ENCODE assay signal across 13 cellular contexts in genomic region chr22:23675502-23676415, GRCh38. TPM values are rescaled to one million over a fixed set of nuclear protein-coding genes. Genes with fewer than 3 reads are reported as not detected.
DNase-seq lines count a peak whose midpoint lies in the region; ATAC-seq and TF ChIP-seq lines count a peak whose summit lies in the region.
"Had no signal": no experiment of that assay in that cellular context is flagged by ENCODE, and none has a peak within 500 bp of the region (broad histone marks: within the 10 kb centered on the region; RNA-seq: fewer than 3 reads in every experiment).

No MANE protein-coding gene starts in this region.

- no peaks in the 10 kb centered on the region for H3K9me2 ChIP-seq in hepatocyte (replicated peaks; ENCODE audit: insufficient read depth)

- H3K36me3 Mint-ChIP-seq in T-helper 17 cell (ENCODE audit: low read depth), result no peaks in the 10 kb centered on the region
- H3K36me3 Mint-ChIP-seq in stimulated activated effector memory CD8-positive, alpha-beta T cell treated with anti-CD3 and anti-CD28 coated beads, Interleukin-12 subunit alpha, Interleukin-12 subunit beta, amount 100 ng/mL, for 72 hours, result peaks cover 3% of the 10 kb centered on the region

- no peaks in the 10 kb centered on the region for H3K9me3 ChIP-seq in T-helper 17 cell (ENCODE audit: control insufficient read depth, low read length, poor library complexity, severe bottlenecking)
- no peaks in the 10 kb centered on the region for H3K9me3 ChIP-seq in hepatocyte (ENCODE audit: low read depth)
- H3K9me3 ChIP-seq: HAP-1, thoracic aorta had no signal

- H3K4me3 ChIP-seq in hepatocyte, result no peak overlapping the region
- H3K4me3 ChIP-seq: HAP-1, SK-N-MC, thoracic aorta had no signal

- peak overlapping the region; percentile 5 for H3K4me3 Mint-ChIP-seq in T-helper 17 cell
- no peak overlapping the region for H3K4me3 Mint-ChIP-seq in stimulated activated effector memory CD8-positive, alpha-beta T cell treated with anti-CD3 and anti-CD28 coated beads, Interleukin-12 subunit alpha, Interleukin-12 subunit beta, amount 100 ng/mL, for 72 hours

- 74% methylated on average over 14 of the region's 17 CpGs for WGBS in hepatocyte (ENCODE audit: low lambda C conversion rate, missing lambda C conversion rate)

- H3K27me3 Mint-ChIP-seq in T-helper 17 cell, result no peaks in the 10 kb centered on the region

- H3K27me3 ChIP-seq in hepatocyte, result no peaks in the 10 kb centered on the region

- no peaks in the 10 kb centered on the region for H3K9me3 Mint-ChIP-seq in stimulated activated effector memory CD8-positive, alpha-beta T cell treated with anti-CD3 and anti-CD28 coated beads, Interleukin-12 subunit alpha, Interleukin-12 subunit beta, amount 100 ng/mL, for 72 hours

- H3K4me2 ChIP-seq in hepatocyte, result no peak overlapping the region

- H3K79me2 ChIP-seq in hepatocyte, result no peaks in the 10 kb centered on the region

- no peak overlapping the region for H2AFZ ChIP-seq in hepatocyte

- DNase-seq in DMS 273 (lab: John Stamatoyannopoulos, UW; ENCODE audit: unreplicated experiment), result peak; percentile 58
- no peak for DNase-seq in DMS 273 treated with DMSO at 0.1 percent for 48 hours (lab: John Stamatoyannopoulos, UW)
- DNase-seq in T-helper 17 cell, result no peak
- DNase-seq in hepatocyte (ENCODE audit: low spot score), result peak; percentile 19
- no peak for DNase-seq in stimulated activated effector memory CD8-positive, alpha-beta T cell treated with anti-CD3 and anti-CD28 coated beads, Interleukin-12 subunit alpha, Interleukin-12 subunit beta, amount 100 ng/mL, for 72 hours (ENCODE audit: low spot score in 2 of 2)
- DNase-seq in mesenteric fat pad (ENCODE audit: low spot score), result no peak
- DNase-seq in H4 (ENCODE audit: low spot score), result no peak

- H3K27ac Mint-ChIP-seq in T-helper 17 cell, result no peak overlapping the region
- peak overlapping the region; percentile 30 for H3K27ac Mint-ChIP-seq in stimulated activated effector memory CD8-positive, alpha-beta T cell treated with anti-CD3 and anti-CD28 coated beads, Interleukin-12 subunit alpha, Interleukin-12 subunit beta, amount 100 ng/mL, for 72 hours

- peaks cover 4% of the 10 kb centered on the region for H3K4me1 ChIP-seq in hepatocyte (ENCODE audit: insufficient read depth)
- H3K4me1 ChIP-seq: HAP-1 had no signal

- H3K27ac ChIP-seq in hepatocyte, result no peak overlapping the region
- H3K27ac ChIP-seq: 22Rv1, SK-N-MC, thoracic aorta had no signal

- peak; percentile 28 for ATAC-seq in T-helper 17 cell
- no peak for ATAC-seq in stimulated activated effector memory CD8-positive, alpha-beta T cell treated with anti-CD3 and anti-CD28 coated beads, Interleukin-12 subunit alpha, Interleukin-12 subunit beta, amount 100 ng/mL, for 72 hours
- ATAC-seq in GM18907 (IDR thresholded peaks at IDR 0.05; ENCODE audit: unreplicated experiment), result no peak

- no peaks in the 10 kb centered on the region for H3K36me3 ChIP-seq in hepatocyte (replicated peaks; ENCODE audit: insufficient read depth, low read depth)
- H3K36me3 ChIP-seq: HAP-1, thoracic aorta had no signal

- TF ChIP-seq CTCF in hepatocyte (IDR thresholded peaks at IDR 0.05; ENCODE audit: poor library complexity), result no peak

- peaks cover 11% of the 10 kb centered on the region for H3K4me1 Mint-ChIP-seq in T-helper 17 cell
- H3K4me1 Mint-ChIP-seq in stimulated activated effector memory CD8-positive, alpha-beta T cell treated with anti-CD3 and anti-CD28 coated beads, Interleukin-12 subunit alpha, Interleukin-12 subunit beta, amount 100 ng/mL, for 72 hours, result peaks cover 26% of the 10 kb centered on the region

- H4K20me1 ChIP-seq in hepatocyte (ENCODE audit: insufficient read depth, poor library complexity, severe bottlenecking), result no peaks in the 10 kb centered on the region

RNA-seq across cellular contexts. Expression of gene RGL4, which starts 15.1 kb away (rescaled TPM):
- total RNA-seq in T-helper 17 cell (10 to 100 TPM; 16.0 to 20.2 TPM), hepatocyte (not detected in 2 replicates), mesenteric fat pad (1.5 TPM)
- polyA plus RNA-seq in hepatocyte, result 0.61 and 0.68 TPM in 2 replicates
- total RNA-seq in H4 (2014; rRNA removed; shearing (Covaris generic)), result not detected in 2 replicates
- total RNA-seq: M059J, thoracic aorta had no signal

RNA-seq across cellular contexts. Expression of gene DRICH1, which starts 43.6 kb away (rescaled TPM):
- 1 to 10 TPM in 1 of 2 donors, under 1 TPM in 1; 0.42 to 2.5 TPM for total RNA-seq in T-helper 17 cell
- 0.48 TPM in 1 of 2 replicates, not detected in the other for total RNA-seq in hepatocyte
- 0.43 TPM in 1 of 2 replicates, not detected in the other for polyA plus RNA-seq in hepatocyte
- total RNA-seq in mesenteric fat pad, result 0.39 TPM
- total RNA-seq in H4 (2014; rRNA removed; shearing (Covaris generic)), result not detected in 2 replicates
- total RNA-seq: M059J, thoracic aorta had no signal

Comparison
In these comparisons a context has a peak if more than half of its experiments do, and no peak if none do; other contexts are left out.
1. DNase-seq: peak in DMS 273 (single experiment) and hepatocyte (single experiment); none in DMS 273 treated with DMSO at 0.1 percent for 48 hours (single experiment), T-helper 17 cell (0 of 3), stimulated activated effector memory CD8-positive, alpha-beta T cell treated with anti-CD3 and anti-CD28 coated beads, Interleukin-12 subunit alpha, Interleukin-12 subunit beta, amount 100 ng/mL, for 72 hours (0 of 2), mesenteric fat pad (single experiment) and H4 (single experiment).